20 cellular contexts compared by ENCODE assay signal in the genomic region with DNA sequence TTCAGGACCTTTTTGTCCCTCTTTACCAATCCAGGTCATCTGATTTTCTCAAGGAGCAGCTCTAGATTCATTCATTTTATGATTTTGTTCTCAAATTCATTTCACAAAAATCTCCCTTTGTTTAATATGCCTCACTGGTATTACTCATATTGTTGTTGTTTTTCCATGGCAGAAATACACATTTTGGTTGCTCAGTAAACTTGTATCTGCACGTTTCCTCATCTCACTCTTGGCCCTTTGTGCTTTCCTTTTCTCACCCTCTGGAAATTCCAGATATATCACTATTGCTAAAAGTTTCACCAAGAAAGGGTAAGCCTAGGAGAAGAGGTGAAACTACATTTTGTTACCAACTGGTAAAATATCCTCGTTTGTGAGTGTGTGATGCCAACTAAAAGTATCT. TPM values are rescaled to one million over a fixed set of nuclear protein-coding genes. Genes with fewer than 3 reads are reported as not detected.
"Had no signal": no experiment of that assay in that cellular context is flagged by ENCODE, and none has a peak within 500 bp of the region (broad histone marks: within the 10 kb centered on the region; RNA-seq: fewer than 3 reads in every experiment).

No MANE protein-coding gene starts in this region.

- H3K4me1 ChIP-seq: pancreas, prostate gland, spleen, thyroid gland, upper lobe of right lung had no signal

- DNase-seq: immature natural killer cell; left ventricle myocardium inferior; naive thymus-derived CD8-positive, alpha-beta T cell; pancreas; retina; right cardiac atrium; spleen; stimulated activated CD4-positive, alpha-beta T cell treated with anti-CD3 and anti-CD28 coated beads, Interleukin-4, amount 100 ng/mL, for 24 hours; stimulated activated naive CD4-positive, alpha-beta T cell; thyroid gland; upper lobe of right lung had no signal

- H3K4me3 ChIP-seq: left ventricle myocardium inferior, pancreas, prostate gland, skin epidermis, spleen, thyroid gland, upper lobe of right lung had no signal

- H3K36me3 ChIP-seq: pancreas, prostate gland, spleen, thyroid gland, upper lobe of right lung had no signal

- H3K27me3 ChIP-seq: pancreas, spleen, thyroid gland, upper lobe of right lung had no signal

- H3K27ac ChIP-seq: left ventricle myocardium inferior, pancreas, prostate gland, spleen, thyroid gland, upper lobe of right lung had no signal

- H3K9me3 ChIP-seq: left ventricle myocardium inferior, pancreas, prostate gland, spleen, thyroid gland, upper lobe of right lung had no signal

- ATAC-seq: naive thymus-derived CD8-positive, alpha-beta T cell; pancreas; right cardiac atrium; sciatic nerve; stimulated activated effector memory CD8-positive, alpha-beta T cell treated with anti-CD3 and anti-CD28 coated beads, Interleukin-12 subunit alpha, Interleukin-12 subunit beta, amount 100 ng/mL, for 72 hours; upper lobe of right lung had no signal

- FAIRE-seq: islet of Langerhans, pancreas, urothelium cell line had no signal

RNA-seq across cellular contexts. Expression of gene ASPN, which starts 14.8 kb away (rescaled TPM):
- total RNA-seq: kidney epithelial cell; lung microvascular endothelial cell; naive thymus-derived CD8-positive, alpha-beta T cell; neural crest cell had no signal
- polyA plus RNA-seq: immature natural killer cell; naive thymus-derived CD8-positive, alpha-beta T cell had no signal

RNA-seq across cellular contexts. Expression of gene OMD, which starts 43.2 kb away (rescaled TPM):
- total RNA-seq: kidney epithelial cell; lung microvascular endothelial cell; naive thymus-derived CD8-positive, alpha-beta T cell; neural crest cell had no signal
- polyA plus RNA-seq: naive thymus-derived CD8-positive, alpha-beta T cell had no signal
